ENCODE assay signal across 15 cellular contexts in genomic region chr14:95102678-95103039, GRCh38. TPM values are rescaled to one million over a fixed set of nuclear protein-coding genes. Genes with fewer than 3 reads are reported as not detected.
DNase-seq lines count a peak whose midpoint lies in the region; ATAC-seq and TF ChIP-seq lines count a peak whose summit lies in the region.
"Had no signal": no experiment of that assay in that cellular context is flagged by ENCODE, and none has a peak within 500 bp of the region (broad histone marks: within the 10 kb centered on the region; RNA-seq: fewer than 3 reads in every experiment).

No MANE protein-coding gene starts in this region.

- H3K4me3 Mint-ChIP-seq in T-helper 17 cell (peak overlapping the region; percentile 16), glutamatergic neuron (ENCODE audit: unreplicated experiment) (peak overlapping the region; percentile 8)
- H3K4me3 Mint-ChIP-seq: CD4-positive, CD25-positive, alpha-beta regulatory T cell had no signal

- no peaks in the 10 kb centered on the region for H3K4me1 ChIP-seq in SJCRH30

- intact Hi-C loops in left ventricle myocardium superior (cut with micrococcal nuclease) (no loop called here), cardiac septum (cut with DNase I) (loop anchor here (5.0 to 10.0 kb wide), 2 partner anchors 328 to 415 kb away; partner anchors contain the start of gene GSC)

- H3K9me3 ChIP-seq in T-helper 17 cell (ENCODE audit: control insufficient read depth, low read length, poor library complexity, severe bottlenecking) = no peaks in the 10 kb centered on the region
- no peaks in the 10 kb centered on the region for H3K9me3 ChIP-seq in SJCRH30 (replicated peaks)

- peak; percentile 33 for ATAC-seq in left ventricle myocardium superior
- no peak for ATAC-seq in T-helper 17 cell
- ATAC-seq: Panc1, Right ventricle myocardium inferior had no signal

- H3K36me3 Mint-ChIP-seq in T-helper 17 cell (ENCODE audit: low read depth) (peaks cover 16% of the 10 kb centered on the region), glutamatergic neuron (ENCODE audit: unreplicated experiment) (peaks cover 4% of the 10 kb centered on the region)

- H3K27ac Mint-ChIP-seq in T-helper 17 cell = peak overlapping the region; percentile 68
- peak overlapping the region; percentile 59 for H3K27ac Mint-ChIP-seq in glutamatergic neuron (ENCODE audit: unreplicated experiment)

- peaks cover 74% of the 10 kb centered on the region for H3K36me3 ChIP-seq in SJCRH30

- no peak for DNase-seq in left ventricle myocardium superior
- DNase-seq in cardiac septum (ENCODE audit: low spot score) = no peak
- no peak for DNase-seq in T-helper 17 cell
- DNase-seq in glutamatergic neuron = no peak
- DNase-seq in superior temporal gyrus (ENCODE audit: extremely low spot score) = peak; percentile 52
- DNase-seq in SJCRH30 = no peak
- DNase-seq in NCI-H2107 treated with DMSO at 0.1 percent for 48 hours (lab: John Stamatoyannopoulos, UW; ENCODE audit: unreplicated experiment) = no peak
- no peak for DNase-seq in MV-4-11 (lab: John Stamatoyannopoulos, UW)
- DNase-seq: Calu3; CD4-positive, CD25-positive, alpha-beta regulatory T cell; HCEC 1CT; NCI-H1417 treated with DMSO at 0.1 percent for 48 hours; NCI-H2081 treated with DMSO at 0.1 percent for 48 hours had no signal

- H3K27me3 ChIP-seq in SJCRH30 = no peaks in the 10 kb centered on the region

- H3K9me3 Mint-ChIP-seq in glutamatergic neuron (ENCODE audit: unreplicated experiment) = peaks cover 3% of the 10 kb centered on the region
- H3K9me3 Mint-ChIP-seq: CD4-positive, CD25-positive, alpha-beta regulatory T cell had no signal

- no peak overlapping the region for H3K4me3 ChIP-seq in SJCRH30

- H3K27ac ChIP-seq in SJCRH30 = no peak overlapping the region

- H3K27me3 Mint-ChIP-seq in T-helper 17 cell (no peaks in the 10 kb centered on the region), glutamatergic neuron (ENCODE audit: unreplicated experiment) (peaks cover 1% of the 10 kb centered on the region)
- H3K27me3 Mint-ChIP-seq: CD4-positive, CD25-positive, alpha-beta regulatory T cell had no signal

- H3K4me1 Mint-ChIP-seq in T-helper 17 cell = peaks cover 21% of the 10 kb centered on the region
- peaks cover 23% of the 10 kb centered on the region for H3K4me1 Mint-ChIP-seq in glutamatergic neuron (ENCODE audit: low read depth, unreplicated experiment)

- TF ChIP-seq CTCF in glutamatergic neuron (IDR thresholded peaks at IDR 0.05; ENCODE audit: partially characterized antibody, unreplicated experiment) = no peak

RNA-seq across cellular contexts. Expression of gene DICER1, which starts 54.7 kb away (rescaled TPM):
- total RNA-seq in left ventricle myocardium superior (23.2 TPM), cardiac septum (33.1 TPM), T-helper 17 cell (10 to 100 TPM; 44.0 to 54.9 TPM), glutamatergic neuron (ENCODE audit: unreplicated experiment) (113 TPM)
- total RNA-seq in SJCRH30 (2014; rRNA removed; shearing (Covaris generic)) = 198 and 202 TPM in 2 replicates
